ENCODE assay signal across 19 cellular contexts in genomic region chr10:128028508-128029279, GRCh38.
DNase-seq lines count a peak whose midpoint lies in the region; ATAC-seq and TF ChIP-seq lines count a peak whose summit lies in the region.
"Had no signal": no experiment of that assay in that cellular context is flagged by ENCODE, and none has a peak within 500 bp of the region (broad histone marks: within the 10 kb centered on the region; RNA-seq: fewer than 3 reads in every experiment).

No MANE protein-coding gene starts in this region.

- H3K27ac ChIP-seq in RWPE2 (ENCODE audit: poor library complexity, severe bottlenecking) (no peak overlapping the region), thoracic aorta (no peak overlapping the region), transverse colon (no peak overlapping the region), tibial artery (no peak overlapping the region)
- H3K27ac ChIP-seq: epithelial cell of prostate, uterus had no signal

- no peak for TF ChIP-seq POLR2A in transverse colon (IDR thresholded peaks at IDR 0.05)

- DNase-seq in activated naive CD4-positive, alpha-beta T cell treated with anti-CD3 and anti-CD28 coated beads, Interleukin-2, amount 10 ng/mL, durations not matched to agents 7 days and 5 days = peak; percentile 11
- DNase-seq in activated naive CD4-positive, alpha-beta T cell treated with Interleukin-2 at 50 U/mL for 16 hours = no peak
- DNase-seq in RWPE2 (ENCODE audit: low spot score) = peak; percentile 45
- DNase-seq in islet precursor cell = peak; percentile 45
- DNase-seq in thoracic aorta (ENCODE audit: low spot score) = no peak
- DNase-seq in transverse colon = no peak
- DNase-seq in tibial artery = no peak
- DNase-seq: ACHN; activated T-cell treated with anti-CD3 and anti-CD28 coated beads, Interleukin-2, amount 50 U/mL, for 4 hours; caudate nucleus; NCI-H1694; NCI-H774; stimulated activated CD4-positive, alpha-beta T cell treated with anti-CD3 and anti-CD28 coated beads, Interleukin-2, amount 100 ng/mL, for 24 hours; T-cell; uterus had no signal

- no peak overlapping the region for H3K4me3 Mint-ChIP-seq in activated naive CD4-positive, alpha-beta T cell treated with anti-CD3 and anti-CD28 coated beads, Interleukin-2, amount 10 ng/mL, durations not matched to agents 7 days and 5 days
- H3K4me3 Mint-ChIP-seq: activated T-cell treated with anti-CD3 and anti-CD28 coated beads, Interleukin-2, amount 50 U/mL, for 4 hours; neural crest cell; T-cell had no signal

- peaks cover 11% of the 10 kb centered on the region for H3K4me1 Mint-ChIP-seq in activated naive CD4-positive, alpha-beta T cell treated with anti-CD3 and anti-CD28 coated beads, Interleukin-2, amount 10 ng/mL, durations not matched to agents 7 days and 5 days

- in situ Hi-C loops in transverse colon (cut with MboI; ENCODE audit: low pct_ligation_motif_present in 1 of 4, low pct_unique_long_range_greater_than_20kb in 1 of 4, low sequenced_read_pairs in 3 of 4) = no loop called here

- H3K9me3 Mint-ChIP-seq in activated naive CD4-positive, alpha-beta T cell treated with anti-CD3 and anti-CD28 coated beads, Interleukin-2, amount 10 ng/mL, durations not matched to agents 7 days and 5 days = no peaks in the 10 kb centered on the region
- H3K9me3 Mint-ChIP-seq: activated T-cell treated with anti-CD3 and anti-CD28 coated beads, Interleukin-2, amount 50 U/mL, for 4 hours; neural crest cell; T-cell had no signal

- H3K36me3 ChIP-seq in RWPE2 (ENCODE audit: low read depth) = no peaks in the 10 kb centered on the region
- no peaks in the 10 kb centered on the region for H3K36me3 ChIP-seq in thoracic aorta
- no peaks in the 10 kb centered on the region for H3K36me3 ChIP-seq in transverse colon
- H3K36me3 ChIP-seq in tibial artery = no peaks in the 10 kb centered on the region
- H3K36me3 ChIP-seq: uterus had no signal

- no peaks in the 10 kb centered on the region for H3K27me3 ChIP-seq in RWPE2 (ENCODE audit: insufficient read depth, poor library complexity, severe bottlenecking)
- no peaks in the 10 kb centered on the region for H3K27me3 ChIP-seq in thoracic aorta (replicated peaks; ENCODE audit: insufficient read depth)
- H3K27me3 ChIP-seq in transverse colon = no peaks in the 10 kb centered on the region
- no peaks in the 10 kb centered on the region for H3K27me3 ChIP-seq in tibial artery
- H3K27me3 ChIP-seq: uterus had no signal

- no peaks in the 10 kb centered on the region for H3K9me3 ChIP-seq in RWPE2 (ENCODE audit: severe bottlenecking)
- no peaks in the 10 kb centered on the region for H3K9me3 ChIP-seq in thoracic aorta
- no peaks in the 10 kb centered on the region for H3K9me3 ChIP-seq in transverse colon
- H3K9me3 ChIP-seq in tibial artery = no peaks in the 10 kb centered on the region
- H3K9me3 ChIP-seq: uterus had no signal

- H3K4me3 ChIP-seq in RWPE2 (ENCODE audit: severe bottlenecking) = no peak overlapping the region
- H3K4me3 ChIP-seq in thoracic aorta = no peak overlapping the region
- no peak overlapping the region for H3K4me3 ChIP-seq in transverse colon
- no peak overlapping the region for H3K4me3 ChIP-seq in tibial artery
- H3K4me3 ChIP-seq: uterus had no signal

- no peak for TF ChIP-seq CTCF in RWPE2 (IDR thresholded peaks at IDR 0.05; ENCODE audit: poor library complexity, severe bottlenecking)
- TF ChIP-seq CTCF in thoracic aorta (IDR thresholded peaks at IDR 0.05) = no peak
- no peak for TF ChIP-seq CTCF in transverse colon (IDR thresholded peaks at IDR 0.05)
- no peak for TF ChIP-seq CTCF in tibial artery (IDR thresholded peaks at IDR 0.05)

- TF ChIP-seq EP300 in transverse colon (IDR thresholded peaks at IDR 0.05; ENCODE audit: low read depth) = no peak

- H3K27me3 Mint-ChIP-seq in activated naive CD4-positive, alpha-beta T cell treated with anti-CD3 and anti-CD28 coated beads, Interleukin-2, amount 10 ng/mL, durations not matched to agents 7 days and 5 days = peaks cover 43% of the 10 kb centered on the region
- H3K27me3 Mint-ChIP-seq: T-cell had no signal

- H3K4me1 ChIP-seq in RWPE2 (ENCODE audit: insufficient read depth, poor library complexity, severe bottlenecking) (no peaks in the 10 kb centered on the region), thoracic aorta (ENCODE audit: control insufficient read depth in 1 of 2, low read depth in 2 of 2) (no peaks in the 10 kb centered on the region), transverse colon (no peaks in the 10 kb centered on the region), tibial artery (no peaks in the 10 kb centered on the region)
- H3K4me1 ChIP-seq: uterus had no signal

- 85 to 87% methylated on average over 5 to 24 of the region's 24 CpGs for WGBS in transverse colon (ENCODE audit: low coverage in 1 of 2), 2 donors

- no peak overlapping the region for H3K27ac Mint-ChIP-seq in activated naive CD4-positive, alpha-beta T cell treated with anti-CD3 and anti-CD28 coated beads, Interleukin-2, amount 10 ng/mL, durations not matched to agents 7 days and 5 days
- H3K27ac Mint-ChIP-seq: progenitor cell of endocrine pancreas, T-cell had no signal

- ATAC-seq in RWPE2 (ENCODE audit: low read depth) (no peak), thoracic aorta (ENCODE audit: insufficient number of reproducible peaks, low FRiP score, low read depth) (peak; percentile 20), GM21723 (IDR thresholded peaks at IDR 0.05; ENCODE audit: unreplicated experiment) (no peak)
- ATAC-seq: T-cell had no signal

- CTCF ChIA-PET in activated naive CD4-positive, alpha-beta T cell treated with anti-CD3 and anti-CD28 coated beads, Interleukin-2, amount 10 ng/mL, durations not matched to agents 7 days and 5 days (lab: Charles Lee) = interaction anchor here (9.6 kb wide), 1 partner anchor 38 kb away, joined by 288 read pairs; no protein-coding TSS in a partner anchor

- intact Hi-C loops in transverse colon (cut with DNase I; ENCODE audit: low total_unique reads) (no loop called here), tibial artery (cut with DNase I; ENCODE audit: low total_unique reads) (no loop called here)

- no peaks in the 10 kb centered on the region for H3K36me3 Mint-ChIP-seq in activated naive CD4-positive, alpha-beta T cell treated with anti-CD3 and anti-CD28 coated beads, Interleukin-2, amount 10 ng/mL, durations not matched to agents 7 days and 5 days
- H3K36me3 Mint-ChIP-seq: T-cell had no signal

Comparison
In these comparisons a context has a peak if more than half of its experiments do, and no peak if none do; other contexts are left out.
1. DNase-seq: peak in activated naive CD4-positive, alpha-beta T cell treated with anti-CD3 and anti-CD28 coated beads, Interleukin-2, amount 10 ng/mL, durations not matched to agents 7 days and 5 days (single experiment), RWPE2 (single experiment) and islet precursor cell (single experiment); none in activated naive CD4-positive, alpha-beta T cell treated with Interleukin-2 at 50 U/mL for 16 hours (single experiment), thoracic aorta (single experiment), transverse colon (single experiment) and tibial artery (0 of 2).